8 cellular contexts compared by ENCODE assay signal in the genomic region with DNA sequence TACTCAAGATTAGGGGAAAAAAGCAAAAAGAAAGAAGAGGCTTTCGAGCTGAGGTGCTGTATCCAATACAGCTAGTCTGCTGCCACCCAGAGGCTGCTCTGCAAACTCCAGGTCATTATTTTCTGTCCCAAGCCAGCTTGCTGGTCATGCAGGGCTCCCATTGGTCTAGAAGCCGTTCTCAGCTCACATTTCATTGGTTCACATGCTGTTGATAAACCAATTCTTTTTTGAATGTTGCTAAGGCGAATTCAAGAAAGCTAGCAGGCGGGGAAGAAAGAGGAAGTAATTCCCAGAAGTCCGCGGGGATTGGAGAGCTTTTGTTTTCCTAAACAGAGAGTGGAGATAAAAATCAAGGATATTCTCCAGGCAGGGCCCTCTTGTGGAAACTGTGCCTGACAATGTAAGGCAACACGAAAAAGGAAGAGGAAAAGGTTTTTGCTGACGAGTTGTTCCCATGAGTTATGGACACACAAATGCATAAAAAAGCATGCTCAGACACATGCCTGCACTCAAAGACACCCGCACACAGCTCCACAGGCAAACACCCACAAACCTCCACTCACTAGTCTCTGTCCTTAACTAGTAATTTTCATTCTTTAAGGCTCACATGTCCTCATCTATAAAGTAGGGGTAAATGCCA. TPM values are rescaled to one million over a fixed set of nuclear protein-coding genes. Genes with fewer than 3 reads are reported as not detected.
DNase-seq lines count a peak whose midpoint lies in the region; ATAC-seq, FAIRE-seq and TF ChIP-seq lines count a peak whose summit lies in the region.

No MANE protein-coding gene starts in this region.

- H3K9me3 ChIP-seq in ascending aorta = no peaks in the 10 kb centered on the region
- no peaks in the 10 kb centered on the region for H3K9me3 ChIP-seq in right cardiac atrium (ENCODE audit: control insufficient read depth, low read length)
- no peaks in the 10 kb centered on the region for H3K9me3 ChIP-seq in aorta (ENCODE audit: control insufficient read depth, low read length)

- peak; percentile 99 for ATAC-seq in HG02870 (IDR thresholded peaks at IDR 0.05; ENCODE audit: unreplicated experiment)
- ATAC-seq in right cardiac atrium = peak; percentile 66 to 81
- ATAC-seq in aorta (ENCODE audit: low FRiP score) = peak; percentile 96

- H3K4me3 ChIP-seq in ascending aorta (peak overlapping the region; percentile 38 to 53), right cardiac atrium (ENCODE audit: low read length) (no peak overlapping the region), rectal smooth muscle tissue (ENCODE audit: low read length) (peak overlapping the region; percentile 40), aorta (ENCODE audit: low read length in 2 of 2) (no peak overlapping the region)

- WGBS in right cardiac atrium = 1% methylated on average over 9 of the region's 9 CpGs
- 0% methylated on average over 9 of the region's 9 CpGs for WGBS in aorta, 2 donors

- peaks cover 3% of the 10 kb centered on the region for H3K27me3 Mint-ChIP-seq in T-helper 1 cell treated with Interleukin-12 subunit alpha and Interleukin-12 subunit beta and Interleukin-4 antibody, amounts not matched to agents 30 μg/mL and 1 μg/mL, for 36 hours (ENCODE audit: low read depth)

- H3K27me3 ChIP-seq in ascending aorta (no peaks in the 10 kb centered on the region), right cardiac atrium (ENCODE audit: control insufficient read depth, insufficient read depth) (no peaks in the 10 kb centered on the region), rectal smooth muscle tissue (ENCODE audit: control insufficient read depth, insufficient read depth, low read length) (no peaks in the 10 kb centered on the region), aorta (ENCODE audit: control insufficient read depth in 1 of 2, insufficient read depth in 2 of 2, low read length in 1 of 2) (no peaks in the 10 kb centered on the region)

- H3K4me1 Mint-ChIP-seq in T-helper 1 cell treated with Interleukin-12 subunit alpha and Interleukin-12 subunit beta and Interleukin-4 antibody, amounts not matched to agents 30 μg/mL and 1 μg/mL, for 36 hours (ENCODE audit: low read depth) = peaks cover 10% of the 10 kb centered on the region

- peak; percentile 69 to 88 (median 78) for TF ChIP-seq CTCF in ascending aorta (IDR thresholded peaks at IDR 0.05)

- peak overlapping the region; percentile 75 for H3K27ac Mint-ChIP-seq in T-helper 1 cell treated with Interleukin-12 subunit alpha and Interleukin-12 subunit beta and Interleukin-4 antibody, amounts not matched to agents 30 μg/mL and 1 μg/mL, for 36 hours

- TF ChIP-seq POLR2A in GM12891 (IDR thresholded peaks at IDR 0.05; ENCODE audit: low read depth, low read length) = no peak

- no peaks in the 10 kb centered on the region for H3K36me3 Mint-ChIP-seq in T-helper 1 cell treated with Interleukin-12 subunit alpha and Interleukin-12 subunit beta and Interleukin-4 antibody, amounts not matched to agents 30 μg/mL and 1 μg/mL, for 36 hours (ENCODE audit: low read depth)

- peak overlapping the region; percentile 14 for H3K9ac ChIP-seq in rectal smooth muscle tissue (ENCODE audit: low read length)

- H3K27ac ChIP-seq in ascending aorta = peak overlapping the region; percentile 56 to 80
- H3K27ac ChIP-seq in right cardiac atrium (ENCODE audit: low read length) = peak overlapping the region; percentile 49
- H3K27ac ChIP-seq in rectal smooth muscle tissue (ENCODE audit: low read depth, low read length) = peak overlapping the region; percentile 67
- H3K27ac ChIP-seq in aorta (ENCODE audit: low read depth in 1 of 2, low read length in 2 of 2) = peak overlapping the region in 1 of 2 donors; percentile 50

- FAIRE-seq in GM12891 (lab: Jason Lieb, UNC) = peak; percentile 90

- H3K9me3 Mint-ChIP-seq in T-helper 1 cell treated with Interleukin-12 subunit alpha and Interleukin-12 subunit beta and Interleukin-4 antibody, amounts not matched to agents 30 μg/mL and 1 μg/mL, for 36 hours = no peaks in the 10 kb centered on the region

- peaks cover 42 to 52% of the 10 kb centered on the region in 2 donors for H3K4me1 ChIP-seq in ascending aorta
- H3K4me1 ChIP-seq in right cardiac atrium (ENCODE audit: control insufficient read depth, insufficient read depth, low read length) = peaks cover 17% of the 10 kb centered on the region
- peaks cover 50% of the 10 kb centered on the region for H3K4me1 ChIP-seq in rectal smooth muscle tissue (ENCODE audit: control insufficient read depth, insufficient read depth, low read length)
- peaks cover 0 to 10% of the 10 kb centered on the region in 2 donors for H3K4me1 ChIP-seq in aorta (ENCODE audit: control insufficient read depth in 1 of 2, insufficient read depth in 2 of 2, low read length in 2 of 2)

- intact Hi-C loops in ascending aorta (cut with DNase I) (loop anchor here (1.0 to 5.0 kb wide), 4 partner anchors 142 to 715 kb away; a partner anchor contains a TSS), right cardiac atrium (cut with DNase I) (loop anchor here in 2 of 4 donors (10.0 kb wide), 1 partner anchor 173 kb away; no protein-coding TSS in a partner anchor), aorta (cut with DNase I) (loop anchor here (1.0 to 10.0 kb wide), 7 partner anchors 63 to 173 kb away; no protein-coding TSS in a partner anchor)

- H3K4me3 Mint-ChIP-seq in T-helper 1 cell treated with Interleukin-12 subunit alpha and Interleukin-12 subunit beta and Interleukin-4 antibody, amounts not matched to agents 30 μg/mL and 1 μg/mL, for 36 hours = peak overlapping the region; percentile 83

- peak; percentile 77 for DNase-seq in GM12891 (ENCODE audit: insufficient read length, low spot score)
- peak; percentile 97 for DNase-seq in NCI-H1436 treated with DMSO at 0.1 percent for 48 hours (lab: John Stamatoyannopoulos, UW)
- peak; percentile 84 to 97 for DNase-seq in ascending aorta (ENCODE audit: low spot score in 2 of 2)
- peak; percentile 88 to 94 (median 94) for DNase-seq in right cardiac atrium
- peak; percentile 94 to 95 for DNase-seq in aorta

- H3K36me3 ChIP-seq in ascending aorta (peaks cover 17% of the 10 kb centered on the region in 2 donors), rectal smooth muscle tissue (ENCODE audit: control insufficient read depth, insufficient read depth, low read length) (no peaks in the 10 kb centered on the region), aorta (ENCODE audit: control insufficient read depth in 1 of 2, insufficient read depth in 2 of 2, low read length in 1 of 2) (peaks cover 2 to 6% of the 10 kb centered on the region in 2 donors)

TF ChIP-seq in GM12891, 5 proteins besides CTCF, POLR2A, EP300 and RAD21:
- TF ChIP-seq PAX5 (IDR thresholded peaks at IDR 0.05; ENCODE audit: insufficient read depth, low read length, severe bottlenecking) = no peak
- no peak for TF ChIP-seq TAF1 (IDR thresholded peaks at IDR 0.05; ENCODE audit: low read depth, low read length)
- no peak for TF ChIP-seq POU2F2 (IDR thresholded peaks at IDR 0.05; ENCODE audit: low read depth, low read length)
- TF ChIP-seq POLR2AphosphoS5 (IDR thresholded peaks at IDR 0.05; ENCODE audit: low read depth, low read length) = no peak
- no peak; the same call in 1 of the 2 replicates for TF ChIP-seq SPI1 (IDR thresholded peaks at IDR 0.05; ENCODE audit: low read depth, low read length)

RNA-seq across cellular contexts. Expression of a gene that starts 33.4 kb away (rescaled TPM):
- 0.09 TPM for polyA plus RNA-seq in GM12891 (2012; ENCODE audit: low read depth, missing spikeins)
- 790 TPM for total RNA-seq in ascending aorta
- total RNA-seq in right cardiac atrium = 100 to 1,000 TPM; 341 to 735 (median 465) TPM
- polyA plus RNA-seq in right cardiac atrium = 134 TPM
- 100 to 1,000 TPM; 716 to 833 TPM for total RNA-seq in aorta
- polyA plus RNA-seq in aorta = 100 to 1,000 TPM; 103 to 319 TPM

Comparison
In these comparisons a context has a peak if more than half of its experiments do, and no peak if none do; other contexts are left out.
1. H3K4me3 ChIP-seq: peak in ascending aorta (2 of 2) and rectal smooth muscle tissue (single experiment); none in right cardiac atrium (single experiment) and aorta (0 of 2).
2. Peak in every context shown above with its lines, with median percentiles within 50 percentile points of each other: DNase-seq and ATAC-seq.